Comparison of ENCODE assay signal across 1 cellular context in genomic region chr7:133556070-133556469, GRCh38.
A peak's percentile ranks its signal among the peaks of the same experiment; 100 is the strongest.
TF ChIP-seq lines count a peak whose summit lies in the region.

No MANE protein-coding gene starts in this region.

TF ChIP-seq in SK-N-SH, 30 proteins besides CTCF, POLR2A, EP300 and RAD21 (continued from another document):
- TF ChIP-seq ZBTB33 (IDR thresholded peaks at IDR 0.05; ENCODE audit: borderline replicate concordance, low read depth) (no peak), TCF12 (IDR thresholded peaks at IDR 0.05) (peak; percentile 41), NFIC (IDR thresholded peaks at IDR 0.05; ENCODE audit: borderline replicate concordance) (no peak), RCOR1 (IDR thresholded peaks at IDR 0.05; ENCODE audit: low read length) (peak; percentile 97), NRF1 (IDR thresholded peaks at IDR 0.05; ENCODE audit: low read depth, low read length) (no peak), SIN3A (IDR thresholded peaks at IDR 0.05; ENCODE audit: borderline replicate concordance, low read depth, low read length) (no peak), YY1 (IDR thresholded peaks at IDR 0.05; ENCODE audit: low read depth) (no peak), MAX (IDR thresholded peaks at IDR 0.05; ENCODE audit: low read depth) (no peak), MXI1 (IDR thresholded peaks at IDR 0.05; ENCODE audit: low read depth, low read length) (peak; percentile 17; the same call in 1 of the 2 replicates), FOXM1 (IDR thresholded peaks at IDR 0.05; ENCODE audit: low read depth) (no peak), FOXJ3 (CRISPR knock-in tag; IDR thresholded peaks at IDR 0.05) (peak; percentile 72), RXRA (IDR thresholded peaks at IDR 0.05; ENCODE audit: borderline replicate concordance, low read depth) (no peak), REST (IDR thresholded peaks at IDR 0.05; ENCODE audit: low read depth, low read length) (no peak), MEF2A (IDR thresholded peaks at IDR 0.05; ENCODE audit: borderline replicate concordance, low read depth) (no peak), POLR2AphosphoS5 (IDR thresholded peaks at IDR 0.05; ENCODE audit: low read depth, low read length) (no peak), TAF1 (IDR thresholded peaks at IDR 0.05; ENCODE audit: borderline replicate concordance, low read depth, low read length) (no peak), USF1 (IDR thresholded peaks at IDR 0.05; ENCODE audit: borderline replicate concordance, low read depth) (no peak), RFX5 (IDR thresholded peaks at IDR 0.05; ENCODE audit: low read length) (peak; percentile 51; the same call in 1 of the 2 replicates), SMC3 (IDR thresholded peaks at IDR 0.05; ENCODE audit: low read depth, low read length) (peak; percentile 25; the same call in 1 of the 2 replicates), TEAD4 (IDR thresholded peaks at IDR 0.05; ENCODE audit: borderline replicate concordance, insufficient read depth) (0 out of 2 replicates have a peak, but pooled peaks have one; percentile 22), EZH2phosphoT487 (IDR thresholded peaks at IDR 0.05; ENCODE audit: borderline replicate concordance, low read depth) (no peak), GABPA (IDR thresholded peaks at IDR 0.05; ENCODE audit: low read depth) (no peak)
